In the genomic region with DNA sequence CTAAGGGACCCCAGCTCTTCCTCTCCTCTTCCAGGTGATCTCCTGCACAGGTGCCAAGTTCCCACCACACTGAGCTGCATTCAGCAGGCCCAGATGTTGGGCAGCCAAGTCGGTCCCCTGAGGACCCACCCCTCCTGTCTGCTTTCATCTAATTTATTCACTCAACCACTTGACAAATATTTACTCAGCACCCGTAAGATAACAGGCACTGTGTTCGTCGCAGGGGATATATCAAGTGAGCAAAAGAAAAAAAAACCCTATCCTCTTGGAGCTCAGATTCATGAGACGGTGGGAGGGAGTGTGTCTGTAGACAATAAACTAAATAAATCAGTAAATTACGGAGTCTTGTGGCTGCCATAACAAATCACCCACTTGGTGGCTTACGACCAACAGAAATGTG, we compare ENCODE assay signal across 1 cellular context.
TF ChIP-seq lines count a peak whose summit lies in the region.

No MANE protein-coding gene starts in this region.

TF ChIP-seq in HepG2, 621 proteins besides CTCF, POLR2A, EP300 and RAD21 (continued from another document and continues in another):
- TF ChIP-seq GLI4 (CRISPR knock-in tag; IDR thresholded peaks at IDR 0.05; ENCODE audit: borderline replicate concordance) (no peak), ZNF296 (CRISPR knock-in tag; conservative IDR thresholded peaks at IDR 0.05) (no peak), RXRB (CRISPR knock-in tag; IDR thresholded peaks at IDR 0.05; ENCODE audit: borderline replicate concordance) (0 out of 2 replicates have a peak, but pooled peaks have one; percentile 31), ZNF180 (CRISPR knock-in tag; IDR thresholded peaks at IDR 0.05; ENCODE audit: borderline replicate concordance, low read depth) (no peak), SP2 (CRISPR knock-in tag; IDR thresholded peaks at IDR 0.05) (no peak), TCF7 (IDR thresholded peaks at IDR 0.05; ENCODE audit: low read depth) (peak; percentile 49; the same call in 1 of the 2 replicates), HHEX (CRISPR knock-in tag; IDR thresholded peaks at IDR 0.05) (0 out of 2 replicates have a peak, but pooled peaks have one; percentile 43), SP5 (CRISPR knock-in tag; IDR thresholded peaks at IDR 0.05; ENCODE audit: borderline replicate concordance, low read depth) (0 out of 2 replicates have a peak, but pooled peaks have one; percentile 27), ZFY (CRISPR knock-in tag; IDR thresholded peaks at IDR 0.05) (no peak), NCOA5 (CRISPR knock-in tag; IDR thresholded peaks at IDR 0.05) (no peak), ZNF552 (CRISPR knock-in tag; IDR thresholded peaks at IDR 0.05; ENCODE audit: borderline replicate concordance) (no peak), TCF7L2 (IDR thresholded peaks at IDR 0.05; ENCODE audit: low read depth, low read length) (no peak), ZSCAN20 (CRISPR knock-in tag; IDR thresholded peaks at IDR 0.05; ENCODE audit: borderline replicate concordance) (no peak), RBAK (CRISPR knock-in tag; IDR thresholded peaks at IDR 0.05) (no peak), HMG20B (CRISPR knock-in tag; conservative IDR thresholded peaks at IDR 0.05) (no peak), SRSF1 (optimal IDR thresholded peaks at IDR 0.05; ENCODE audit: low read depth, low read length) (no peak), SP4 (CRISPR knock-in tag; IDR thresholded peaks at IDR 0.05) (no peak), CENPX (CRISPR knock-in tag; IDR thresholded peaks at IDR 0.05) (no peak), ZNF383 (CRISPR knock-in tag; IDR thresholded peaks at IDR 0.05; ENCODE audit: borderline replicate concordance) (no peak), ZNF547 (CRISPR knock-in tag; IDR thresholded peaks at IDR 0.05) (no peak), ZNF614 (CRISPR knock-in tag; IDR thresholded peaks at IDR 0.05; ENCODE audit: borderline replicate concordance) (no peak), ZNF703 (CRISPR knock-in tag; IDR thresholded peaks at IDR 0.05; ENCODE audit: borderline replicate concordance) (no peak), ZNF724P (CRISPR knock-in tag; IDR thresholded peaks at IDR 0.05; ENCODE audit: borderline replicate concordance) (no peak), ZIK1 (CRISPR knock-in tag; IDR thresholded peaks at IDR 0.05; ENCODE audit: borderline replicate concordance, low read depth) (no peak), ZKSCAN5 (CRISPR knock-in tag; IDR thresholded peaks at IDR 0.05) (no peak), ZNF367 (CRISPR knock-in tag; IDR thresholded peaks at IDR 0.05; ENCODE audit: borderline replicate concordance) (no peak), NR2C2 (CRISPR knock-in tag; IDR thresholded peaks at IDR 0.05; ENCODE audit: borderline replicate concordance) (no peak), KLF15 (CRISPR knock-in tag; IDR thresholded peaks at IDR 0.05; ENCODE audit: borderline replicate concordance) (no peak)
- TF ChIP-seq, protein P1, sequence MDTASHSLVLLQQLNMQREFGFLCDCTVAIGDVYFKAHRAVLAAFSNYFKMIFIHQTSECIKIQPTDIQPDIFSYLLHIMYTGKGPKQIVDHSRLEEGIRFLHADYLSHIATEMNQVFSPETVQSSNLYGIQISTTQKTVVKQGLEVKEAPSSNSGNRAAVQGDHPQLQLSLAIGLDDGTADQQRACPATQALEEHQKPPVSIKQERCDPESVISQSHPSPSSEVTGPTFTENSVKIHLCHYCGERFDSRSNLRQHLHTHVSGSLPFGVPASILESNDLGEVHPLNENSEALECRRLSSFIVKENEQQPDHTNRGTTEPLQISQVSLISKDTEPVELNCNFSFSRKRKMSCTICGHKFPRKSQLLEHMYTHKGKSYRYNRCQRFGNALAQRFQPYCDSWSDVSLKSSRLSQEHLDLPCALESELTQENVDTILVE (CRISPR knock-in tag; IDR thresholded peaks at IDR 0.05) = no peak
- TF ChIP-seq, protein P2, sequence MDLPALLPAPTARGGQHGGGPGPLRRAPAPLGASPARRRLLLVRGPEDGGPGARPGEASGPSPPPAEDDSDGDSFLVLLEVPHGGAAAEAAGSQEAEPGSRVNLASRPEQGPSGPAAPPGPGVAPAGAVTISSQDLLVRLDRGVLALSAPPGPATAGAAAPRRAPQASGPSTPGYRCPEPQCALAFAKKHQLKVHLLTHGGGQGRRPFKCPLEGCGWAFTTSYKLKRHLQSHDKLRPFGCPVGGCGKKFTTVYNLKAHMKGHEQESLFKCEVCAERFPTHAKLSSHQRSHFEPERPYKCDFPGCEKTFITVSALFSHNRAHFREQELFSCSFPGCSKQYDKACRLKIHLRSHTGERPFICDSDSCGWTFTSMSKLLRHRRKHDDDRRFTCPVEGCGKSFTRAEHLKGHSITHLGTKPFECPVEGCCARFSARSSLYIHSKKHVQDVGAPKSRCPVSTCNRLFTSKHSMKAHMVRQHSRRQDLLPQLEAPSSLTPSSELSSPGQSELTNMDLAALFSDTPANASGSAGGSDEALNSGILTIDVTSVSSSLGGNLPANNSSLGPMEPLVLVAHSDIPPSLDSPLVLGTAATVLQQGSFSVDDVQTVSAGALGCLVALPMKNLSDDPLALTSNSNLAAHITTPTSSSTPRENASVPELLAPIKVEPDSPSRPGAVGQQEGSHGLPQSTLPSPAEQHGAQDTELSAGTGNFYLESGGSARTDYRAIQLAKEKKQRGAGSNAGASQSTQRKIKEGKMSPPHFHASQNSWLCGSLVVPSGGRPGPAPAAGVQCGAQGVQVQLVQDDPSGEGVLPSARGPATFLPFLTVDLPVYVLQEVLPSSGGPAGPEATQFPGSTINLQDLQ (CRISPR knock-in tag; IDR thresholded peaks at IDR 0.05) = no peak
- TF ChIP-seq, protein P3, sequence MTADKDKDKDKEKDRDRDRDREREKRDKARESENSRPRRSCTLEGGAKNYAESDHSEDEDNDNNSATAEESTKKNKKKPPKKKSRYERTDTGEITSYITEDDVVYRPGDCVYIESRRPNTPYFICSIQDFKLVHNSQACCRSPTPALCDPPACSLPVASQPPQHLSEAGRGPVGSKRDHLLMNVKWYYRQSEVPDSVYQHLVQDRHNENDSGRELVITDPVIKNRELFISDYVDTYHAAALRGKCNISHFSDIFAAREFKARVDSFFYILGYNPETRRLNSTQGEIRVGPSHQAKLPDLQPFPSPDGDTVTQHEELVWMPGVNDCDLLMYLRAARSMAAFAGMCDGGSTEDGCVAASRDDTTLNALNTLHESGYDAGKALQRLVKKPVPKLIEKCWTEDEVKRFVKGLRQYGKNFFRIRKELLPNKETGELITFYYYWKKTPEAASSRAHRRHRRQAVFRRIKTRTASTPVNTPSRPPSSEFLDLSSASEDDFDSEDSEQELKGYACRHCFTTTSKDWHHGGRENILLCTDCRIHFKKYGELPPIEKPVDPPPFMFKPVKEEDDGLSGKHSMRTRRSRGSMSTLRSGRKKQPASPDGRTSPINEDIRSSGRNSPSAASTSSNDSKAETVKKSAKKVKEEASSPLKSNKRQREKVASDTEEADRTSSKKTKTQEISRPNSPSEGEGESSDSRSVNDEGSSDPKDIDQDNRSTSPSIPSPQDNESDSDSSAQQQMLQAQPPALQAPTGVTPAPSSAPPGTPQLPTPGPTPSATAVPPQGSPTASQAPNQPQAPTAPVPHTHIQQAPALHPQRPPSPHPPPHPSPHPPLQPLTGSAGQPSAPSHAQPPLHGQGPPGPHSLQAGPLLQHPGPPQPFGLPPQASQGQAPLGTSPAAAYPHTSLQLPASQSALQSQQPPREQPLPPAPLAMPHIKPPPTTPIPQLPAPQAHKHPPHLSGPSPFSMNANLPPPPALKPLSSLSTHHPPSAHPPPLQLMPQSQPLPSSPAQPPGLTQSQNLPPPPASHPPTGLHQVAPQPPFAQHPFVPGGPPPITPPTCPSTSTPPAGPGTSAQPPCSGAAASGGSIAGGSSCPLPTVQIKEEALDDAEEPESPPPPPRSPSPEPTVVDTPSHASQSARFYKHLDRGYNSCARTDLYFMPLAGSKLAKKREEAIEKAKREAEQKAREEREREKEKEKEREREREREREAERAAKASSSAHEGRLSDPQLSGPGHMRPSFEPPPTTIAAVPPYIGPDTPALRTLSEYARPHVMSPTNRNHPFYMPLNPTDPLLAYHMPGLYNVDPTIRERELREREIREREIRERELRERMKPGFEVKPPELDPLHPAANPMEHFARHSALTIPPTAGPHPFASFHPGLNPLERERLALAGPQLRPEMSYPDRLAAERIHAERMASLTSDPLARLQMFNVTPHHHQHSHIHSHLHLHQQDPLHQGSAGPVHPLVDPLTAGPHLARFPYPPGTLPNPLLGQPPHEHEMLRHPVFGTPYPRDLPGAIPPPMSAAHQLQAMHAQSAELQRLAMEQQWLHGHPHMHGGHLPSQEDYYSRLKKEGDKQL (CRISPR knock-in tag; IDR thresholded peaks at IDR 0.05; ENCODE audit: low read depth) = no peak
- TF ChIP-seq, protein P4, sequence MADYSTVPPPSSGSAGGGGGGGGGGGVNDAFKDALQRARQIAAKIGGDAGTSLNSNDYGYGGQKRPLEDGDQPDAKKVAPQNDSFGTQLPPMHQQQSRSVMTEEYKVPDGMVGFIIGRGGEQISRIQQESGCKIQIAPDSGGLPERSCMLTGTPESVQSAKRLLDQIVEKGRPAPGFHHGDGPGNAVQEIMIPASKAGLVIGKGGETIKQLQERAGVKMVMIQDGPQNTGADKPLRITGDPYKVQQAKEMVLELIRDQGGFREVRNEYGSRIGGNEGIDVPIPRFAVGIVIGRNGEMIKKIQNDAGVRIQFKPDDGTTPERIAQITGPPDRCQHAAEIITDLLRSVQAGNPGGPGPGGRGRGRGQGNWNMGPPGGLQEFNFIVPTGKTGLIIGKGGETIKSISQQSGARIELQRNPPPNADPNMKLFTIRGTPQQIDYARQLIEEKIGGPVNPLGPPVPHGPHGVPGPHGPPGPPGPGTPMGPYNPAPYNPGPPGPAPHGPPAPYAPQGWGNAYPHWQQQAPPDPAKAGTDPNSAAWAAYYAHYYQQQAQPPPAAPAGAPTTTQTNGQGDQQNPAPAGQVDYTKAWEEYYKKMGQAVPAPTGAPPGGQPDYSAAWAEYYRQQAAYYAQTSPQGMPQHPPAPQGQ (CRISPR knock-in tag; IDR thresholded peaks at IDR 0.05; ENCODE audit: borderline replicate concordance) = no peak
- TF ChIP-seq, protein P5, sequence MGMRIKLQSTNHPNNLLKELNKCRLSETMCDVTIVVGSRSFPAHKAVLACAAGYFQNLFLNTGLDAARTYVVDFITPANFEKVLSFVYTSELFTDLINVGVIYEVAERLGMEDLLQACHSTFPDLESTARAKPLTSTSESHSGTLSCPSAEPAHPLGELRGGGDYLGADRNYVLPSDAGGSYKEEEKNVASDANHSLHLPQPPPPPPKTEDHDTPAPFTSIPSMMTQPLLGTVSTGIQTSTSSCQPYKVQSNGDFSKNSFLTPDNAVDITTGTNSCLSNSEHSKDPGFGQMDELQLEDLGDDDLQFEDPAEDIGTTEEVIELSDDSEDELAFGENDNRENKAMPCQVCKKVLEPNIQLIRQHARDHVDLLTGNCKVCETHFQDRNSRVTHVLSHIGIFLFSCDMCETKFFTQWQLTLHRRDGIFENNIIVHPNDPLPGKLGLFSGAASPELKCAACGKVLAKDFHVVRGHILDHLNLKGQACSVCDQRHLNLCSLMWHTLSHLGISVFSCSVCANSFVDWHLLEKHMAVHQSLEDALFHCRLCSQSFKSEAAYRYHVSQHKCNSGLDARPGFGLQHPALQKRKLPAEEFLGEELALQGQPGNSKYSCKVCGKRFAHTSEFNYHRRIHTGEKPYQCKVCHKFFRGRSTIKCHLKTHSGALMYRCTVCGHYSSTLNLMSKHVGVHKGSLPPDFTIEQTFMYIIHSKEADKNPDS (CRISPR knock-in tag; IDR thresholded peaks at IDR 0.05) = no peak
- TF ChIP-seq, protein P6, sequence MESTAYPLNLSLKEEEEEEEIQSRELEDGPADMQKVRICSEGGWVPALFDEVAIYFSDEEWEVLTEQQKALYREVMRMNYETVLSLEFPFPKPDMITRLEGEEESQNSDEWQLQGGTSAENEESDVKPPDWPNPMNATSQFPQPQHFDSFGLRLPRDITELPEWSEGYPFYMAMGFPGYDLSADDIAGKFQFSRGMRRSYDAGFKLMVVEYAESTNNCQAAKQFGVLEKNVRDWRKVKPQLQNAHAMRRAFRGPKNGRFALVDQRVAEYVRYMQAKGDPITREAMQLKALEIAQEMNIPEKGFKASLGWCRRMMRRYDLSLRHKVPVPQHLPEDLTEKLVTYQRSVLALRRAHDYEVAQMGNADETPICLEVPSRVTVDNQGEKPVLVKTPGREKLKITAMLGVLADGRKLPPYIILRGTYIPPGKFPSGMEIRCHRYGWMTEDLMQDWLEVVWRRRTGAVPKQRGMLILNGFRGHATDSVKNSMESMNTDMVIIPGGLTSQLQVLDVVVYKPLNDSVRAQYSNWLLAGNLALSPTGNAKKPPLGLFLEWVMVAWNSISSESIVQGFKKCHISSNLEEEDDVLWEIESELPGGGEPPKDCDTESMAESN (CRISPR knock-in tag; conservative IDR thresholded peaks at IDR 0.05) = no peak
- TF ChIP-seq, protein P7, sequence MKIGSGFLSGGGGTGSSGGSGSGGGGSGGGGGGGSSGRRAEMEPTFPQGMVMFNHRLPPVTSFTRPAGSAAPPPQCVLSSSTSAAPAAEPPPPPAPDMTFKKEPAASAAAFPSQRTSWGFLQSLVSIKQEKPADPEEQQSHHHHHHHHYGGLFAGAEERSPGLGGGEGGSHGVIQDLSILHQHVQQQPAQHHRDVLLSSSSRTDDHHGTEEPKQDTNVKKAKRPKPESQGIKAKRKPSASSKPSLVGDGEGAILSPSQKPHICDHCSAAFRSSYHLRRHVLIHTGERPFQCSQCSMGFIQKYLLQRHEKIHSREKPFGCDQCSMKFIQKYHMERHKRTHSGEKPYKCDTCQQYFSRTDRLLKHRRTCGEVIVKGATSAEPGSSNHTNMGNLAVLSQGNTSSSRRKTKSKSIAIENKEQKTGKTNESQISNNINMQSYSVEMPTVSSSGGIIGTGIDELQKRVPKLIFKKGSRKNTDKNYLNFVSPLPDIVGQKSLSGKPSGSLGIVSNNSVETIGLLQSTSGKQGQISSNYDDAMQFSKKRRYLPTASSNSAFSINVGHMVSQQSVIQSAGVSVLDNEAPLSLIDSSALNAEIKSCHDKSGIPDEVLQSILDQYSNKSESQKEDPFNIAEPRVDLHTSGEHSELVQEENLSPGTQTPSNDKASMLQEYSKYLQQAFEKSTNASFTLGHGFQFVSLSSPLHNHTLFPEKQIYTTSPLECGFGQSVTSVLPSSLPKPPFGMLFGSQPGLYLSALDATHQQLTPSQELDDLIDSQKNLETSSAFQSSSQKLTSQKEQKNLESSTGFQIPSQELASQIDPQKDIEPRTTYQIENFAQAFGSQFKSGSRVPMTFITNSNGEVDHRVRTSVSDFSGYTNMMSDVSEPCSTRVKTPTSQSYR (CRISPR knock-in tag; IDR thresholded peaks at IDR 0.05; ENCODE audit: borderline replicate concordance) = no peak
- TF ChIP-seq, protein P8, sequence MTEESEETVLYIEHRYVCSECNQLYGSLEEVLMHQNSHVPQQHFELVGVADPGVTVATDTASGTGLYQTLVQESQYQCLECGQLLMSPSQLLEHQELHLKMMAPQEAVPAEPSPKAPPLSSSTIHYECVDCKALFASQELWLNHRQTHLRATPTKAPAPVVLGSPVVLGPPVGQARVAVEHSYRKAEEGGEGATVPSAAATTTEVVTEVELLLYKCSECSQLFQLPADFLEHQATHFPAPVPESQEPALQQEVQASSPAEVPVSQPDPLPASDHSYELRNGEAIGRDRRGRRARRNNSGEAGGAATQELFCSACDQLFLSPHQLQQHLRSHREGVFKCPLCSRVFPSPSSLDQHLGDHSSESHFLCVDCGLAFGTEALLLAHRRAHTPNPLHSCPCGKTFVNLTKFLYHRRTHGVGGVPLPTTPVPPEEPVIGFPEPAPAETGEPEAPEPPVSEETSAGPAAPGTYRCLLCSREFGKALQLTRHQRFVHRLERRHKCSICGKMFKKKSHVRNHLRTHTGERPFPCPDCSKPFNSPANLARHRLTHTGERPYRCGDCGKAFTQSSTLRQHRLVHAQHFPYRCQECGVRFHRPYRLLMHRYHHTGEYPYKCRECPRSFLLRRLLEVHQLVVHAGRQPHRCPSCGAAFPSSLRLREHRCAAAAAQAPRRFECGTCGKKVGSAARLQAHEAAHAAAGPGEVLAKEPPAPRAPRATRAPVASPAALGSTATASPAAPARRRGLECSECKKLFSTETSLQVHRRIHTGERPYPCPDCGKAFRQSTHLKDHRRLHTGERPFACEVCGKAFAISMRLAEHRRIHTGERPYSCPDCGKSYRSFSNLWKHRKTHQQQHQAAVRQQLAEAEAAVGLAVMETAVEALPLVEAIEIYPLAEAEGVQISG (CRISPR knock-in tag; IDR thresholded peaks at IDR 0.05) = no peak
